Comparison of ENCODE assay signal across 13 cellular contexts in genomic region chr10:6491841-6492609, GRCh38.
DNase-seq lines count a peak whose midpoint lies in the region; ATAC-seq and TF ChIP-seq lines count a peak whose summit lies in the region.
"Had no signal": no experiment of that assay in that cellular context is flagged by ENCODE, and none has a peak within 500 bp of the region (broad histone marks: within the 10 kb centered on the region; RNA-seq: fewer than 3 reads in every experiment).

No MANE protein-coding gene starts in this region.

- intact Hi-C loops in CD4-positive, alpha-beta T cell (cut with DNase I, micrococcal nuclease), result no loop called here

- no peak for DNase-seq in CD4-positive, alpha-beta T cell
- peak; percentile 13 for DNase-seq in activated T-helper 9 cell treated with anti-CD3 and anti-CD28 coated beads, Interleukin-2, amount 50 U/mL, for 16 hours (ENCODE audit: low read depth)
- DNase-seq in foreskin keratinocyte, result peak; percentile 90 to 96
- no peak for DNase-seq in AG08396 (ENCODE audit: low spot score)
- DNase-seq in GM10266 (ENCODE audit: extremely low spot score), result no peak
- DNase-seq: DMS79; NCI-H2107; NCI-H69; Peyer's patch; stimulated activated naive CD4-positive, alpha-beta T cell treated with Interleukin-2 at 50 U/mL for 16 hours had no signal

- no peaks in the 10 kb centered on the region for H3K27me3 Mint-ChIP-seq in CD4-positive, alpha-beta T cell

- H3K27ac Mint-ChIP-seq in CD4-positive, alpha-beta T cell, result no peak overlapping the region
- H3K27ac Mint-ChIP-seq: WTC11 had no signal

- POLR2A ChIA-PET in CD4-positive, alpha-beta T cell (lab: Charles Lee), result interaction anchor here (0.8 to 1.3 kb wide), 2 partner anchors 18 to 38 kb away, joined by 3 to 4 read pairs; no protein-coding TSS in a partner anchor

- no peaks in the 10 kb centered on the region for H3K9me3 Mint-ChIP-seq in CD4-positive, alpha-beta T cell
- H3K9me3 Mint-ChIP-seq: WTC11 had no signal

- H3K4me1 ChIP-seq in foreskin keratinocyte, result peaks cover 19% of the 10 kb centered on the region
- H3K4me1 ChIP-seq: Peyer's patch had no signal

- H3K27ac ChIP-seq in CD4-positive, alpha-beta T cell (ENCODE audit: low read depth, low read length), result no peak overlapping the region
- H3K27ac ChIP-seq in foreskin keratinocyte, result peak overlapping the region; percentile 85

- H3K4me1 Mint-ChIP-seq in CD4-positive, alpha-beta T cell (ENCODE audit: low read depth), result peaks cover 16% of the 10 kb centered on the region

- no peak for TF ChIP-seq CTCF in CD4-positive, alpha-beta T cell (IDR thresholded peaks at IDR 0.05)
- TF ChIP-seq CTCF in foreskin keratinocyte (conservative IDR thresholded peaks at IDR 0.05), result no peak
- TF ChIP-seq CTCF in GM10266 (IDR thresholded peaks at IDR 0.05; ENCODE audit: control insufficient read depth, insufficient read depth, low read depth, missing control alignments), result no peak

- CTCF ChIA-PET in CD4-positive, alpha-beta T cell (lab: Charles Lee), result no interaction called here

- peaks cover 60% of the 10 kb centered on the region for H3K36me3 Mint-ChIP-seq in CD4-positive, alpha-beta T cell (ENCODE audit: low read depth)

- H3K27me3 ChIP-seq in CD4-positive, alpha-beta T cell (ENCODE audit: control insufficient read depth, insufficient read depth, low read length), result no peaks in the 10 kb centered on the region
- H3K27me3 ChIP-seq in foreskin keratinocyte, result no peaks in the 10 kb centered on the region
- H3K27me3 ChIP-seq: Peyer's patch had no signal

- H3K9me3 ChIP-seq in CD4-positive, alpha-beta T cell (ENCODE audit: control insufficient read depth, low read length), result no peaks in the 10 kb centered on the region
- H3K9me3 ChIP-seq: Peyer's patch had no signal

- H3K4me3 Mint-ChIP-seq in CD4-positive, alpha-beta T cell, result peak overlapping the region; percentile 78
- H3K4me3 Mint-ChIP-seq: WTC11 had no signal

- ATAC-seq in CD4-positive, alpha-beta T cell (ENCODE audit: poor library complexity), result peak; percentile 37
- ATAC-seq in GM18520 (IDR thresholded peaks at IDR 0.05; ENCODE audit: unreplicated experiment), result peak; percentile 91
- peak; percentile 90 for ATAC-seq in foreskin keratinocyte
- no peak for ATAC-seq in HG03469 (IDR thresholded peaks at IDR 0.05; ENCODE audit: unreplicated experiment)
- ATAC-seq: WTC11 had no signal

Comparison
In these comparisons a context has a peak if more than half of its experiments do, and no peak if none do; other contexts are left out.
1. DNase-seq: peak in activated T-helper 9 cell treated with anti-CD3 and anti-CD28 coated beads, Interleukin-2, amount 50 U/mL, for 16 hours (single experiment) and foreskin keratinocyte (2 of 2); none in CD4-positive, alpha-beta T cell (0 of 10), AG08396 (single experiment) and GM10266 (single experiment).